1 cellular context compared by ENCODE assay signal in genomic region chr11:85663781-85664560, GRCh38.
TF ChIP-seq lines count a peak whose summit lies in the region.

No MANE protein-coding gene starts in this region.

TF ChIP-seq in GM12878, 131 proteins besides CTCF, POLR2A, EP300 and RAD21:
- TF ChIP-seq PBX3 (IDR thresholded peaks at IDR 0.05; ENCODE audit: insufficient replicate concordance, low read depth, low read length), result peak; percentile 11
- TF ChIP-seq TBL1XR1 (IDR thresholded peaks at IDR 0.05; ENCODE audit: low read depth, low read length), result 0 out of 2 replicates have a peak, but pooled peaks have one; percentile 31
- 0 out of 2 replicates have a peak, but pooled peaks have one; percentile 8 for TF ChIP-seq ATF7 (IDR thresholded peaks at IDR 0.05; ENCODE audit: low read depth)
- peak; percentile 25; the same call in 1 of the 2 replicates for TF ChIP-seq SMC3 (IDR thresholded peaks at IDR 0.05; ENCODE audit: borderline replicate concordance, low read length)
- no peak for TF ChIP-seq NR2C2 (IDR thresholded peaks at IDR 0.05; ENCODE audit: borderline replicate concordance, control insufficient read depth, insufficient read length, low read depth)
- no peak for TF ChIP-seq DPF2 (IDR thresholded peaks at IDR 0.05)
- TF ChIP-seq E2F4 (IDR thresholded peaks at IDR 0.05; ENCODE audit: low read depth, low read length), result 0 out of 2 replicates have a peak, but pooled peaks have one; percentile 26
- TF ChIP-seq YY1 (IDR thresholded peaks at IDR 0.05; ENCODE audit: low read depth, low read length), result peak; percentile 75
- TF ChIP-seq ZBTB40 (IDR thresholded peaks at IDR 0.05; ENCODE audit: borderline replicate concordance), result peak; percentile 29; the same call in 1 of the 2 replicates
- peak; percentile 53; the same call in 1 of the 2 replicates for TF ChIP-seq CBFB (IDR thresholded peaks at IDR 0.05; ENCODE audit: low read depth)
- TF ChIP-seq CBX5 (IDR thresholded peaks at IDR 0.05; ENCODE audit: low read depth), result no peak
- TF ChIP-seq CHD2 (IDR thresholded peaks at IDR 0.05; ENCODE audit: borderline replicate concordance, low read depth, low read length), result peak; percentile 50; the same call in 1 of the 2 replicates
- TF ChIP-seq SMARCA5 (IDR thresholded peaks at IDR 0.05), result peak; percentile 83; the same call in 1 of the 2 replicates
- TF ChIP-seq SIN3A (IDR thresholded peaks at IDR 0.05; ENCODE audit: low read depth, low read length), result peak; percentile 47
- TF ChIP-seq BACH1 (IDR thresholded peaks at IDR 0.05; ENCODE audit: borderline replicate concordance), result 0 out of 2 replicates have a peak, but pooled peaks have one; percentile 32
- no peak for TF ChIP-seq CHD1 (IDR thresholded peaks at IDR 0.05; ENCODE audit: low read depth, low read length)
- no peak for TF ChIP-seq MYC (IDR thresholded peaks at IDR 0.05; ENCODE audit: insufficient read depth, insufficient read length, insufficient replicate concordance, low read length, severe bottlenecking)
- TF ChIP-seq TAF1 (IDR thresholded peaks at IDR 0.05; ENCODE audit: borderline replicate concordance, low read depth, low read length), result 0 out of 2 replicates have a peak, but pooled peaks have one; percentile 41
- TF ChIP-seq HDGF (IDR thresholded peaks at IDR 0.05), result peak; percentile 9; the same call in 1 of the 2 replicates
- TF ChIP-seq CUX1 (IDR thresholded peaks at IDR 0.05; ENCODE audit: insufficient replicate concordance, low read depth, low read length), result no peak
- 0 out of 2 replicates have a peak, but pooled peaks have one; percentile 63 for TF ChIP-seq ELK1 (IDR thresholded peaks at IDR 0.05; ENCODE audit: low read depth, low read length)
- no peak for TF ChIP-seq CEBPB (IDR thresholded peaks at IDR 0.05; ENCODE audit: borderline replicate concordance in 1 of 2, low read depth in 2 of 2, low read length in 2 of 2)
- TF ChIP-seq MLLT1 (IDR thresholded peaks at IDR 0.05), result peak; percentile 75
- TF ChIP-seq EGR1 (IDR thresholded peaks at IDR 0.05; ENCODE audit: borderline replicate concordance in 1 of 2, low read depth in 2 of 2, low read length in 2 of 2), result peak in 1 of 2 experiments; percentile 18; a peak in 1 of 3 replicates
- peak; percentile 21 for TF ChIP-seq POLR2AphosphoS5 (IDR thresholded peaks at IDR 0.05; ENCODE audit: low read length)
- peak; percentile 20; the same call in 1 of the 2 replicates for TF ChIP-seq MAX (IDR thresholded peaks at IDR 0.05; ENCODE audit: low read depth, low read length)
- peak; percentile 72 for TF ChIP-seq RB1 (IDR thresholded peaks at IDR 0.05; ENCODE audit: borderline replicate concordance)
- TF ChIP-seq NKRF (conservative IDR thresholded peaks at IDR 0.05), result peak; percentile 14; the same call in 1 of the 2 replicates
- 0 out of 2 replicates have a peak, but pooled peaks have one; percentile 27 for TF ChIP-seq ASH2L (IDR thresholded peaks at IDR 0.05; ENCODE audit: borderline replicate concordance, low read depth)
- peak; percentile 21; the same call in 1 of the 2 replicates for TF ChIP-seq MXI1 (IDR thresholded peaks at IDR 0.05; ENCODE audit: low read depth, low read length)
- TF ChIP-seq RUNX3 (IDR thresholded peaks at IDR 0.05; ENCODE audit: low read length), result peak; percentile 40; the same call in 1 of the 2 replicates
- peak; percentile 28 for TF ChIP-seq KLF5 (IDR thresholded peaks at IDR 0.05; ENCODE audit: partially characterized antibody)
- TF ChIP-seq SMAD5 (IDR thresholded peaks at IDR 0.05; ENCODE audit: low read depth), result no peak
- no peak for TF ChIP-seq FOXM1 (IDR thresholded peaks at IDR 0.05; ENCODE audit: low read depth, low read length)
- peak; percentile 22; the same call in 1 of the 2 replicates for TF ChIP-seq NBN (IDR thresholded peaks at IDR 0.05)
- 0 out of 4 replicates have a peak, but pooled peaks have one; percentile 8 to 14 for TF ChIP-seq BHLHE40 (IDR thresholded peaks at IDR 0.05; ENCODE audit: borderline replicate concordance in 1 of 2, low read depth in 2 of 2, low read length in 1 of 2)
- peak; percentile 53 for TF ChIP-seq CREM (IDR thresholded peaks at IDR 0.05; ENCODE audit: low read depth)
